ENCODE assay signal across 8 cellular contexts in the genomic region with DNA sequence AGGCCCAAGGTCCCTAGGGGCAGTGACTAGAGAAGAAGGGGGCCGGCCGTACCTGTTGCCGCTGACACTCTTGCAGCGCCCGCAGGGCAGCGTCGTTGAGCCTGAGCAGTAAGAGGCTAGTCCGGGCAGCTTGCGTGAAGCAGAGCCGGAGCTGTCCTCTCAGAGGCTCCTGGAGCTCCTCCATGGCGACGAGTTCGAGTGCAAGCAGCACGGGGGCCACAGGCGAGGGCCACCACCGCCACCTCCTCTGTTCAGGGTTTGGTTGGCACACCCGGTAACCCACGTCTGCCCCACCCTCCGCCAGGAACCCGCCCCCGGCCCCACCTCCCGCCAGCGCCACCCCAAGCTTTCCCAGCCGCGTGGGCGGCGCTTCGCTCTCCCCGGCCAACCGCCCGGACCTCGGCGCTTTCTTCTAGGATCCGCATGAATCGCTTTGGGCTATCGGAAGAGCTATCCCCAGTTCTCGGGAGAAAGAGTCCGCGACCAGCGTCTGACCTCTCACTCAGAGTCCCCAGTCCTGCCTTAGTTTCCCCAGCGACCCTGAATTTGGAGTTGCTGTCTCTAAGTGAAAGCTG. TPM values are rescaled to one million over a fixed set of nuclear protein-coding genes. Genes with fewer than 3 reads are reported as not detected.
DNase-seq lines count a peak whose midpoint lies in the region; ATAC-seq and TF ChIP-seq lines count a peak whose summit lies in the region.

A gene with protein sequence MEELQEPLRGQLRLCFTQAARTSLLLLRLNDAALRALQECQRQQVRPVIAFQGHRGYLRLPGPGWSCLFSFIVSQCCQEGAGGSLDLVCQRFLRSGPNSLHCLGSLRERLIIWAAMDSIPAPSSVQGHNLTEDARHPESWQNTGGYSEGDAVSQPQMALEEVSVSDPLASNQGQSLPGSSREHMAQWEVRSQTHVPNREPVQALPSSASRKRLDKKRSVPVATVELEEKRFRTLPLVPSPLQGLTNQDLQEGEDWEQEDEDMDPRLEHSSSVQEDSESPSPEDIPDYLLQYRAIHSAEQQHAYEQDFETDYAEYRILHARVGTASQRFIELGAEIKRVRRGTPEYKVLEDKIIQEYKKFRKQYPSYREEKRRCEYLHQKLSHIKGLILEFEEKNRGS (minus strand): TSS at position 249 of the 575 bp plus-strand sequence. CDS start 65 bp downstream, at position 184.

- H3K27ac ChIP-seq in DND-41 (ENCODE audit: low read length) (peak within 1 kb of the TSS; percentile 94), cardiac muscle cell (no peak within 1 kb of the TSS), uterus (peak within 1 kb of the TSS; percentile 88 to 90)

- ATAC-seq in DND-41 (ENCODE audit: insufficient read depth, low read depth), result peak; percentile 77
- ATAC-seq in GM21825 (IDR thresholded peaks at IDR 0.05; ENCODE audit: unreplicated experiment), result peak; percentile 31

- peaks cover 20% of the 10 kb centered on the region for H3K4me1 Mint-ChIP-seq in activated naive CD8-positive, alpha-beta T cell (ENCODE audit: low read depth)
- peaks cover 2% of the 10 kb centered on the region for H3K4me1 Mint-ChIP-seq in progenitor cell of endocrine pancreas (ENCODE audit: low read depth)

- H3K9me3 Mint-ChIP-seq in activated naive CD8-positive, alpha-beta T cell (ENCODE audit: low read depth), result no peaks in the 10 kb centered on the region
- no peaks in the 10 kb centered on the region for H3K9me3 Mint-ChIP-seq in progenitor cell of endocrine pancreas (ENCODE audit: low read depth)

- H3K9me3 ChIP-seq in DND-41 (ENCODE audit: insufficient read depth, low read length, severe bottlenecking), result no peaks in the 10 kb centered on the region
- no peaks in the 10 kb centered on the region for H3K9me3 ChIP-seq in Loucy (ENCODE audit: insufficient read depth, low read depth, low read length)
- no peaks in the 10 kb centered on the region for H3K9me3 ChIP-seq in cardiac muscle cell (ENCODE audit: low read depth)
- H3K9me3 ChIP-seq in uterus, result no peaks in the 10 kb centered on the region

- H3K79me2 ChIP-seq in DND-41 (ENCODE audit: insufficient read depth, low read length) (0 out of 2 replicates have a peak, but pooled peaks cover 3% of the 10 kb centered on the region), Loucy (ENCODE audit: insufficient read depth, low read length) (no peaks in the 10 kb centered on the region)

- H3K4me2 ChIP-seq in DND-41 (ENCODE audit: insufficient read depth, low read length), result peak within 1 kb of the TSS; percentile 97
- peak within 1 kb of the TSS; percentile 80 for H3K4me2 ChIP-seq in Loucy (ENCODE audit: low read depth, low read length, poor library complexity, severe bottlenecking)

- H3K27me3 Mint-ChIP-seq in activated naive CD8-positive, alpha-beta T cell, result no peaks in the 10 kb centered on the region
- peaks cover 8% of the 10 kb centered on the region for H3K27me3 Mint-ChIP-seq in progenitor cell of endocrine pancreas

- intact Hi-C loops in uterus (cut with DNase I; ENCODE audit: low total_unique reads), result no loop called here

- no peak for TF ChIP-seq CTCF in DND-41 (IDR thresholded peaks at IDR 0.05; ENCODE audit: borderline replicate concordance, extremely low read depth, low read length, poor library complexity, severe bottlenecking)
- no peak for TF ChIP-seq CTCF in Loucy (conservative IDR thresholded peaks at IDR 0.05; ENCODE audit: low read length)
- TF ChIP-seq CTCF in cardiac muscle cell (IDR thresholded peaks at IDR 0.05; ENCODE audit: low read depth, low read length), result no peak
- no peak for TF ChIP-seq CTCF in progenitor cell of endocrine pancreas (IDR thresholded peaks at IDR 0.05; ENCODE audit: unreplicated experiment)
- no peak for TF ChIP-seq CTCF in uterus (IDR thresholded peaks at IDR 0.05)

- no peaks in the 10 kb centered on the region for H3K27me3 ChIP-seq in DND-41 (ENCODE audit: insufficient read depth, low read length, poor library complexity)
- H3K27me3 ChIP-seq in Loucy (ENCODE audit: insufficient read depth, low read length, poor library complexity, severe bottlenecking), result no peaks in the 10 kb centered on the region
- H3K27me3 ChIP-seq in cardiac muscle cell, result no peaks in the 10 kb centered on the region
- no peaks in the 10 kb centered on the region for H3K27me3 ChIP-seq in uterus

- H3K9ac ChIP-seq in DND-41 (ENCODE audit: low read depth, low read length), result peak within 1 kb of the TSS; percentile 84
- peak within 1 kb of the TSS; percentile 74 for H3K9ac ChIP-seq in Loucy (ENCODE audit: low read depth, low read length, poor library complexity, severe bottlenecking)

- H3K4me1 ChIP-seq in DND-41 (ENCODE audit: insufficient read depth, low read length) (peaks cover 24% of the 10 kb centered on the region), Loucy (ENCODE audit: insufficient read depth, low read length, poor library complexity, severe bottlenecking) (peaks cover 19% of the 10 kb centered on the region), cardiac muscle cell (ENCODE audit: low read depth) (no peaks in the 10 kb centered on the region), uterus (no peaks in the 10 kb centered on the region)

- H3K9me2 ChIP-seq in Loucy (replicated peaks; ENCODE audit: low read depth, low read length), result no peaks in the 10 kb centered on the region

- in situ Hi-C loops in SK-MEL-5 (cut with HindIII; ENCODE audit: low pct_unique_long_range_greater_than_20kb, low sequenced_read_pairs), result no loop called here

- peaks cover 14% of the 10 kb centered on the region for H3K36me3 ChIP-seq in DND-41 (ENCODE audit: insufficient read depth, low read length)
- H3K36me3 ChIP-seq in Loucy (ENCODE audit: insufficient read depth, low read length), result peaks cover 20% of the 10 kb centered on the region; the same call in 1 of the 2 replicates
- peaks cover 16% of the 10 kb centered on the region for H3K36me3 ChIP-seq in cardiac muscle cell
- H3K36me3 ChIP-seq in uterus, result no peaks in the 10 kb centered on the region

- H4K20me1 ChIP-seq in DND-41 (ENCODE audit: insufficient read depth, low read length) (no peaks in the 10 kb centered on the region), Loucy (ENCODE audit: insufficient read depth, low read length, poor library complexity, severe bottlenecking) (peaks cover 9% of the 10 kb centered on the region)

- 0 out of 2 replicates have a peak, but pooled peaks cover 7% of the 10 kb centered on the region for H3F3A ChIP-seq in Loucy (ENCODE audit: low read depth)

- peak; percentile 76 for DNase-seq in DND-41
- peak; percentile 78 for DNase-seq in SK-MEL-5 (ENCODE audit: low read depth, low spot score)
- peak; percentile 67 to 68 for DNase-seq in cardiac muscle cell (ENCODE audit: low read depth in 1 of 2, low spot score in 1 of 2)
- peak; percentile 37 for DNase-seq in progenitor cell of endocrine pancreas (ENCODE audit: low spot score, unreplicated experiment)
- peak; percentile 66 to 73 for DNase-seq in uterus

- peaks cover 4% of the 10 kb centered on the region for H3K36me3 Mint-ChIP-seq in activated naive CD8-positive, alpha-beta T cell
- H3K36me3 Mint-ChIP-seq in progenitor cell of endocrine pancreas (ENCODE audit: insufficient read depth), result peaks cover 10% of the 10 kb centered on the region

- H3K4me3 ChIP-seq in DND-41 (ENCODE audit: low read depth in 1 of 2, low read length in 2 of 2), result peak within 1 kb of the TSS; percentile 77 to 85
- H3K4me3 ChIP-seq in Loucy (ENCODE audit: low read length, poor library complexity, severe bottlenecking), result peak within 1 kb of the TSS; percentile 84
- peak within 1 kb of the TSS; percentile 38 for H3K4me3 ChIP-seq in cardiac muscle cell
- H3K4me3 ChIP-seq in uterus, result peak within 1 kb of the TSS; percentile 51 to 65

- H2AFZ ChIP-seq in DND-41 (ENCODE audit: low read depth, low read length) (peak within 1 kb of the TSS; percentile 98), Loucy (ENCODE audit: low read length) (peak within 1 kb of the TSS; percentile 93)

- peak within 1 kb of the TSS; percentile 89 for H3K27ac Mint-ChIP-seq in activated naive CD8-positive, alpha-beta T cell
- H3K27ac Mint-ChIP-seq in progenitor cell of endocrine pancreas, result peak within 1 kb of the TSS; percentile 90

- H3K4me3 Mint-ChIP-seq in activated naive CD8-positive, alpha-beta T cell, result peak within 1 kb of the TSS; percentile 87
- H3K4me3 Mint-ChIP-seq in progenitor cell of endocrine pancreas (ENCODE audit: low read depth), result peak within 1 kb of the TSS; percentile 77

- no peak for TF ChIP-seq POLR2A in uterus (IDR thresholded peaks at IDR 0.05)

RNA-seq across cellular contexts. Expression of the gene that starts here (rescaled TPM):
- total RNA-seq in SK-MEL-5 (2014; rRNA removed; shearing (Covaris generic)), result 0.61 and 0.69 TPM in 2 replicates
- polyA plus RNA-seq in SK-MEL-5 (2015; cell fraction: cytosol; rRNA removed), result 0.63 and 0.98 TPM in 2 replicates
- 1.4 and 2.6 TPM in 2 replicates for polyA plus RNA-seq in SK-MEL-5 (2015; cell fraction: nucleus; rRNA removed)
- 2.6 and 4.3 TPM in 2 replicates for total RNA-seq in cardiac muscle cell
- polyA plus RNA-seq in cardiac muscle cell, result 4.6 TPM in 1 of 2 replicates, not detected in the other
- 2.1 and 3.8 TPM in 2 replicates for total RNA-seq in progenitor cell of endocrine pancreas
- 1 to 10 TPM in 2 of 4 donors, under 1 TPM in 1, not detected in 1; 0.59 to 9.6 (median 9.6) TPM for total RNA-seq in uterus
